Comparison of ENCODE assay signal across 22 cellular contexts in the genomic region with DNA sequence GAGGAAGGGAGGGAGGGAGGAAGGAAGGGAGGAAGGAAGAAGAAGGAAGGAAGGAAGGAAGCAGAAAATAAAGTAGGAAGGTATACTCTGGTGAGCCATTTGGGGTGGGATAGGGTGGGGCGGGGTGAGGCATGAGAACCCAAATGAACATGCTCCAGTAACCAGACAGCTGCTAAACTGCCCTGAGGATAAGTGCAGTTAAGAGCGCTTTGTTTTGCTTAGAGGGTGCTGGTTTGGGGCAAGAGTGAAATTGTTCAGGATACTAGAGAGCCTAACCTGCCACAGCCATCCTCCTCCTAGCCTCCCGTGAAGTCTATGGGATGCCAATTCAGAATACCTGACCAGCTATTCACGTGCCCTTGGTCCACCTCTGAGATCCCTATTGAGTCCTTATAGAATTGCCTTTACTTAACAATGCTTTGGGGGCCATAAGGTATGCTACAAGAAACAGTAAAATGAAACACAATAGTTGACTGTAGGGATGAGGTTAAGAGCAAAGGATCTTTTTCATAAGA.
"Had no signal": no experiment of that assay in that cellular context is flagged by ENCODE, and none has a peak within 500 bp of the region (broad histone marks: within the 10 kb centered on the region; RNA-seq: fewer than 3 reads in every experiment).

No MANE protein-coding gene starts in this region.

- ATAC-seq: left cardiac atrium; lower lobe of right lung; natural killer cell treated with Interleukin-12 subunit alpha and Interleukin-12 subunit beta and Interleukin-15 and Interleukin-18, amount 100 ng/mL, for 72 hours had no signal

- H3K27me3 ChIP-seq: dorsolateral prefrontal cortex, neural progenitor cell, ovary, right atrium auricular region, sigmoid colon had no signal

- H3K4me3 Mint-ChIP-seq: immature natural killer cell; natural killer cell treated with Interleukin-12 subunit alpha and Interleukin-12 subunit beta and Interleukin-15 and Interleukin-18, amount 100 ng/mL, for 72 hours; neural progenitor cell had no signal

- H3K4me1 ChIP-seq: left ventricle myocardium inferior, neural progenitor cell, right atrium auricular region, sigmoid colon had no signal

- H3K36me3 ChIP-seq: left ventricle myocardium inferior, lower lobe of right lung, neural progenitor cell, ovary, right atrium auricular region, sigmoid colon had no signal

- DNase-seq: cortex of kidney; dorsolateral prefrontal cortex; effector CD8-positive, alpha-beta T cell; foreskin melanocyte; head of caudate nucleus; hypothalamus; immature natural killer cell; kidney; left cardiac atrium; left ventricle myocardium inferior; lower lobe of right lung; mesenchymal stem cell; midbrain; nucleus accumbens; ovary; sigmoid colon; stimulated activated naive CD4-positive, alpha-beta T cell treated with Interleukin-2 at 50 U/mL for 16 hours; trophoblast cell had no signal

- H3K27ac Mint-ChIP-seq: immature natural killer cell; natural killer cell treated with Interleukin-12 subunit alpha and Interleukin-12 subunit beta and Interleukin-15 and Interleukin-18, amount 100 ng/mL, for 72 hours had no signal

- H3K27ac ChIP-seq: dorsolateral prefrontal cortex, left ventricle myocardium inferior, lower lobe of right lung, neural progenitor cell, ovary, right atrium auricular region, sigmoid colon, skin epidermis had no signal

- H3K36me3 Mint-ChIP-seq: immature natural killer cell; natural killer cell treated with Interleukin-12 subunit alpha and Interleukin-12 subunit beta and Interleukin-15 and Interleukin-18, amount 100 ng/mL, for 72 hours; neural progenitor cell had no signal

- H3K9me3 Mint-ChIP-seq: natural killer cell treated with Interleukin-12 subunit alpha and Interleukin-12 subunit beta and Interleukin-15 and Interleukin-18, amount 100 ng/mL, for 72 hours; neural progenitor cell had no signal

- H2AFZ ChIP-seq: neural progenitor cell had no signal

- H3K9ac ChIP-seq: neural progenitor cell had no signal

- H3K4me3 ChIP-seq: dorsolateral prefrontal cortex, left ventricle myocardium inferior, lower lobe of right lung, neural progenitor cell, ovary, right atrium auricular region, sigmoid colon, skin epidermis had no signal

- H3K4me1 Mint-ChIP-seq: immature natural killer cell had no signal

- H3K9me3 ChIP-seq: left ventricle myocardium inferior, lower lobe of right lung, ovary, right atrium auricular region, sigmoid colon had no signal

- H3K4me2 ChIP-seq: neural progenitor cell had no signal
